In the genomic region with DNA sequence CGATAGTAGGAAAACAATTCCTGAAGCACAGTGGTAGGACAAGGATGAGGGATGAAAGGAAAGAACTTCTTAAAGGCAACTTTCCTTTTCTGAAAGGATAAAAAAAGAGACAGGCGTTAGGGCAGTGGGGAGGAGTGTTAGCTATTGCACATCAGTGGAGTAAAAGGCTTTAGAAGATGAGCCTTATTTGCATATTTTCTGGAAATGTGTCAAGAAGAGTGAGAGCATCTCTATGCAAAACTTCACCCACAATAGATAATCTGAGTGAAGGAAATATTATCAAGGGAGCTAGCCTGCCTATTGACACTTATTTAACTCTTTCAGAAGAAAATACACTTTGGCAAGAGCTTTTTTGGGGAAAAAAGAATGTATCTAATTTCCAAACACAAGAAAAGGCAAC, we compare ENCODE assay signal across 13 cellular contexts.
DNase-seq lines count a peak whose midpoint lies in the region; ATAC-seq, FAIRE-seq and TF ChIP-seq lines count a peak whose summit lies in the region.
"Had no signal": no experiment of that assay in that cellular context is flagged by ENCODE, and none has a peak within 500 bp of the region (broad histone marks: within the 10 kb centered on the region; RNA-seq: fewer than 3 reads in every experiment).

No MANE protein-coding gene starts in this region.

- H3K36me3 ChIP-seq in prostate gland: no peaks in the 10 kb centered on the region
- H3K36me3 ChIP-seq in uterus: no peaks in the 10 kb centered on the region
- H3K36me3 ChIP-seq: right lobe of liver had no signal

- H3K27me3 ChIP-seq in prostate gland (replicated peaks; ENCODE audit: insufficient read depth): no peaks in the 10 kb centered on the region
- H3K27me3 ChIP-seq in uterus: no peaks in the 10 kb centered on the region
- H3K27me3 ChIP-seq: right lobe of liver had no signal

- no peaks in the 10 kb centered on the region for H3K4me1 Mint-ChIP-seq in glutamatergic neuron (ENCODE audit: low read depth, unreplicated experiment)

- no peak for TF ChIP-seq POLR2A in prostate gland (IDR thresholded peaks at IDR 0.05)
- no peak for TF ChIP-seq POLR2A in uterus (IDR thresholded peaks at IDR 0.05)

- intact Hi-C loops in prostate gland (cut with DNase I) (no loop called here), uterus (cut with DNase I; ENCODE audit: low total_unique reads) (no loop called here)

- H3K27ac ChIP-seq in prostate gland (no peak overlapping the region), uterus (no peak overlapping the region)
- H3K27ac ChIP-seq: right lobe of liver had no signal

- no peaks in the 10 kb centered on the region for H3K9me3 Mint-ChIP-seq in glutamatergic neuron (ENCODE audit: unreplicated experiment)
- H3K9me3 Mint-ChIP-seq: dendritic cell treated with granulocyte-macrophage colony-stimulating factor and Interleukin-4, amounts not matched to agents 40 ng/mL and 50 ng/mL, for 4 days had no signal

- 80% methylated on average over 2 of the region's 2 CpGs for WGBS in prostate gland

- no peaks in the 10 kb centered on the region for H3K9me3 ChIP-seq in prostate gland
- H3K9me3 ChIP-seq in uterus: no peaks in the 10 kb centered on the region
- H3K9me3 ChIP-seq: right lobe of liver had no signal

- H3K36me3 Mint-ChIP-seq in glutamatergic neuron (ENCODE audit: unreplicated experiment): no peaks in the 10 kb centered on the region

- no peaks in the 10 kb centered on the region for H3K27me3 Mint-ChIP-seq in glutamatergic neuron (ENCODE audit: unreplicated experiment)
- H3K27me3 Mint-ChIP-seq: dendritic cell treated with granulocyte-macrophage colony-stimulating factor and Interleukin-4, amounts not matched to agents 40 ng/mL and 50 ng/mL, for 4 days had no signal

- no peak overlapping the region for H3K4me3 Mint-ChIP-seq in glutamatergic neuron (ENCODE audit: unreplicated experiment)
- H3K4me3 Mint-ChIP-seq: dendritic cell treated with granulocyte-macrophage colony-stimulating factor and Interleukin-4, amounts not matched to agents 40 ng/mL and 50 ng/mL, for 4 days had no signal

- peak; percentile 92 for ATAC-seq in GM19467 (IDR thresholded peaks at IDR 0.05; ENCODE audit: unreplicated experiment)
- ATAC-seq in HG02840 (IDR thresholded peaks at IDR 0.05; ENCODE audit: low FRiP score, unreplicated experiment): peak; percentile 97
- ATAC-seq in HG03442 (IDR thresholded peaks at IDR 0.05; ENCODE audit: unreplicated experiment): peak; percentile 98
- ATAC-seq: right lobe of liver had no signal

- DNase-seq in GM18507 (ENCODE audit: extremely low spot score, insufficient read length, low read depth) (no peak), prostate gland (ENCODE audit: low spot score) (no peak), glutamatergic neuron (no peak), uterus (no peak)
- DNase-seq in activated naive CD4-positive, alpha-beta T cell treated with Interleukin-2 at 50 U/mL for 16 hours: no peak
- DNase-seq: NCI-H1417, right lobe of liver, SHP77 had no signal

- no peak overlapping the region for H3K27ac Mint-ChIP-seq in glutamatergic neuron (ENCODE audit: unreplicated experiment)
- H3K27ac Mint-ChIP-seq: dendritic cell treated with granulocyte-macrophage colony-stimulating factor and Interleukin-4, amounts not matched to agents 40 ng/mL and 50 ng/mL, for 4 days had no signal

- peak; percentile 49 for FAIRE-seq in GM18507 (lab: Jason Lieb, UNC)
- FAIRE-seq: TTC549 had no signal

- TF ChIP-seq CTCF in prostate gland (IDR thresholded peaks at IDR 0.05) (no peak), glutamatergic neuron (IDR thresholded peaks at IDR 0.05; ENCODE audit: partially characterized antibody, unreplicated experiment) (no peak), uterus (IDR thresholded peaks at IDR 0.05) (no peak)

- H3K4me1 ChIP-seq in prostate gland (replicated peaks): no peaks in the 10 kb centered on the region
- H3K4me1 ChIP-seq in uterus: no peaks in the 10 kb centered on the region
- H3K4me1 ChIP-seq: right lobe of liver had no signal

- H3K4me3 ChIP-seq in prostate gland (no peak overlapping the region), uterus (no peak overlapping the region)
- H3K4me3 ChIP-seq: right lobe of liver had no signal
